ENCODE assay signal across 28 cellular contexts in the genomic region with DNA sequence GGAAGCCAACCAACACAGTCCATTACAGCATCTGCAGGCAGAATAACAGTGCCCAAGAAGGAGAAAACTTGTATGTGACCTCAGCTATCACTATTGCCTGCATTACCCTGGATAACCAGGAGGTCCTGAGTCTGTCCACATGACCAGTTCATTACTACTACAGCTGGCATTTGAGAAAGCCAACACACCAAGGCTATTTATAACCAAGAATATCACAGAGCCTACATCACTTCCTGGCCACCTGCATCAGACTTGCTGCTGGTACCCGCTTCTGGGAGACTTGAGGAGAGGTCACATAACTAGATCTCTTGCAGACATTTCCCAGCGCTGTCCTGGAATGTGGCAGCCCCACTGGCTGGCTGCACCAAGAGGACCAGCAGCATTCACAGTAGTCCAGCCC. TPM values are rescaled to one million over a fixed set of nuclear protein-coding genes. Genes with fewer than 3 reads are reported as not detected.
DNase-seq lines count a peak whose midpoint lies in the region; ATAC-seq, FAIRE-seq and TF ChIP-seq lines count a peak whose summit lies in the region.
"Had no signal": no experiment of that assay in that cellular context is flagged by ENCODE, and none has a peak within 500 bp of the region (broad histone marks: within the 10 kb centered on the region; RNA-seq: fewer than 3 reads in every experiment).

No MANE protein-coding gene starts in this region.

- no peak for FAIRE-seq in urothelium cell line (lab: Jason Lieb, UNC)
- FAIRE-seq: GM12891 had no signal

- no peaks in the 10 kb centered on the region for H3K36me3 ChIP-seq in heart right ventricle
- H3K36me3 ChIP-seq in right atrium auricular region = no peaks in the 10 kb centered on the region
- H3K36me3 ChIP-seq in endodermal cell (ENCODE audit: control insufficient read depth, insufficient read depth, low read length) = no peaks in the 10 kb centered on the region
- H3K36me3 ChIP-seq: breast epithelium, neutrophil had no signal

- intact Hi-C loops in heart right ventricle (cut with DNase I) = no loop called here

- no peak overlapping the region for H3K4me3 ChIP-seq in heart right ventricle
- no peak overlapping the region for H3K4me3 ChIP-seq in right atrium auricular region
- H3K4me3 ChIP-seq in endodermal cell (ENCODE audit: low read length) = no peak overlapping the region
- H3K4me3 ChIP-seq: breast epithelium, coronary artery, PC-9 had no signal

- H3K4me1 Mint-ChIP-seq in endodermal cell = peaks cover 2% of the 10 kb centered on the region

- no peak overlapping the region for H3K27ac ChIP-seq in heart right ventricle
- H3K27ac ChIP-seq in right atrium auricular region = no peak overlapping the region
- H3K27ac ChIP-seq in endodermal cell (ENCODE audit: low read depth, low read length) = no peak overlapping the region
- H3K27ac ChIP-seq: breast epithelium, coronary artery, HL-60, neutrophil, PC-9 had no signal

- peak; percentile 35 to 81 (median 53) for ATAC-seq in heart right ventricle
- ATAC-seq: activated T-cell treated with anti-CD3 and anti-CD28 coated beads, Interleukin-2, amount 50 U/mL, for 4 hours; left colon had no signal

- no peaks in the 10 kb centered on the region for H3K36me3 Mint-ChIP-seq in endodermal cell (ENCODE audit: low read depth)

- no peak overlapping the region for H3K27ac Mint-ChIP-seq in endodermal cell
- H3K27ac Mint-ChIP-seq: activated naive CD4-positive, alpha-beta T cell treated with anti-CD3 and anti-CD28 coated beads for 36 hours; progenitor cell of endocrine pancreas; T-helper 1 cell treated with Interleukin-12 subunit alpha and Interleukin-12 subunit beta and Interleukin-4 antibody, amounts not matched to agents 30 μg/mL and 1 μg/mL, for 36 hours had no signal

- H3K27me3 ChIP-seq in heart right ventricle = no peaks in the 10 kb centered on the region
- no peaks in the 10 kb centered on the region for H3K27me3 ChIP-seq in right atrium auricular region
- H3K27me3 ChIP-seq in endodermal cell (ENCODE audit: control insufficient read depth, insufficient read depth, low read length, poor library complexity, severe bottlenecking) = no peaks in the 10 kb centered on the region
- H3K27me3 ChIP-seq: breast epithelium, neutrophil had no signal

- no peak overlapping the region for H3K9ac ChIP-seq in endodermal cell (ENCODE audit: extremely low read depth, low read length, poor library complexity, severe bottlenecking)

- WGBS in heart right ventricle, 2 donors = 19 to 33% methylated on average over 2 of the region's 2 CpGs
- 98 to 100% methylated on average over 1 to 2 of the region's 2 CpGs for WGBS in endodermal cell (ENCODE audit: insufficient coverage in 1 of 2, insufficient read length in 1 of 2), 2 experiments

- no peaks in the 10 kb centered on the region for H3K9me3 Mint-ChIP-seq in endodermal cell
- H3K9me3 Mint-ChIP-seq: activated naive CD4-positive, alpha-beta T cell treated with anti-CD3 and anti-CD28 coated beads for 36 hours; activated T-cell treated with anti-CD3 and anti-CD28 coated beads, Interleukin-2, amount 50 U/mL, for 4 hours; H9; T-helper 1 cell treated with Interleukin-12 subunit alpha and Interleukin-12 subunit beta and Interleukin-4 antibody, amounts not matched to agents 30 μg/mL and 1 μg/mL, for 36 hours had no signal

- H3K4me1 ChIP-seq in heart right ventricle (peaks cover 0 to 28% (median 9%) of the 10 kb centered on the region in 9 donors), right atrium auricular region (no peaks in the 10 kb centered on the region), endodermal cell (ENCODE audit: control insufficient read depth, insufficient read depth, low read length) (no peaks in the 10 kb centered on the region)
- H3K4me1 ChIP-seq: breast epithelium, Caco-2 had no signal

- TF ChIP-seq CTCF in heart right ventricle (IDR thresholded peaks at IDR 0.05) (no peak), right atrium auricular region (IDR thresholded peaks at IDR 0.05) (no peak), endodermal cell (conservative IDR thresholded peaks at IDR 0.05) (peak; percentile 22), GM13976 (IDR thresholded peaks at IDR 0.05; ENCODE audit: borderline replicate concordance, control extremely low read depth, extremely low read depth, insufficient read depth, missing control alignments) (no peak)

- in situ Hi-C loops in GM13976 (cut with MboI; ENCODE audit: low sequenced_read_pairs, unreplicated experiment) = no loop called here

- peaks cover 0 to 7% (median 0%) of the 10 kb centered on the region in 11 donors for H3K9me3 ChIP-seq in heart right ventricle
- H3K9me3 ChIP-seq in right atrium auricular region = no peaks in the 10 kb centered on the region
- peaks cover 3% of the 10 kb centered on the region for H3K9me3 ChIP-seq in endodermal cell (ENCODE audit: control insufficient read depth, low read length)
- H3K9me3 ChIP-seq: breast epithelium, Caco-2, neutrophil had no signal

- H3K27me3 Mint-ChIP-seq in endodermal cell (ENCODE audit: insufficient read depth) = no peaks in the 10 kb centered on the region
- H3K27me3 Mint-ChIP-seq: progenitor cell of endocrine pancreas had no signal

- H3K4me3 Mint-ChIP-seq in endodermal cell = no peak overlapping the region
- H3K4me3 Mint-ChIP-seq: activated naive CD4-positive, alpha-beta T cell treated with anti-CD3 and anti-CD28 coated beads for 36 hours; activated T-cell treated with anti-CD3 and anti-CD28 coated beads, Interleukin-2, amount 50 U/mL, for 4 hours; H9; T-helper 1 cell treated with Interleukin-12 subunit alpha and Interleukin-12 subunit beta and Interleukin-4 antibody, amounts not matched to agents 30 μg/mL and 1 μg/mL, for 36 hours had no signal

- DNase-seq in heart right ventricle = peak in 1 of 2 donors; percentile 13
- no peak for DNase-seq in right atrium auricular region (ENCODE audit: low spot score)
- DNase-seq in M059J (ENCODE audit: low read depth) = peak; percentile 9
- DNase-seq in endodermal cell = no peak
- DNase-seq in urothelium cell line (ENCODE audit: low spot score) = peak; percentile 33
- DNase-seq in stimulated activated CD4-positive, alpha-beta T cell treated with anti-CD3 and anti-CD28 coated beads, Interleukin-2, amount 100 ng/mL, for 48 hours = no peak
- DNase-seq in GM13976 (ENCODE audit: low spot score) = no peak
- DNase-seq in NCI-H2081 treated with DMSO at 0.1 percent for 48 hours (lab: John Stamatoyannopoulos, UW) = no peak
- DNase-seq: activated naive CD4-positive, alpha-beta T cell treated with anti-CD3 and anti-CD28 coated beads for 36 hours; activated T-cell treated with anti-CD3 and anti-CD28 coated beads, Interleukin-2, amount 50 U/mL, for 4 hours; Caco-2; H9; left colon; mesendoderm; NCI-H1105 treated with DMSO at 0.1 percent for 48 hours; NCI-H2081; PC-9 had no signal

RNA-seq across cellular contexts. Expression of a gene that starts 11.1 kb away (rescaled TPM):
- not detected for total RNA-seq in heart right ventricle
- not detected for polyA plus RNA-seq in heart right ventricle
- not detected for total RNA-seq in right atrium auricular region
- not detected in 2 replicates for total RNA-seq in M059J (2014; rRNA removed; shearing (Covaris generic))
- total RNA-seq in endodermal cell = not detected
- not detected for polyA plus RNA-seq in endodermal cell (2013, experiment 1 of 2)
- not detected for polyA plus RNA-seq in endodermal cell (2013, experiment 2 of 2)
- total RNA-seq: activated CD8-positive, alpha-beta memory T cell treated with anti-CD3 and anti-CD28 coated beads for 36 hours; activated naive CD4-positive, alpha-beta T cell treated with anti-CD3 and anti-CD28 coated beads for 36 hours; activated T-cell treated with anti-CD3 and anti-CD28 coated beads, Interleukin-2, amount 50 U/mL, for 4 hours; breast epithelium; Caco-2; H9; left colon; PC-9; progenitor cell of endocrine pancreas; skeletal muscle tissue; ureter had no signal
- polyA plus RNA-seq: BJ had no signal

Comparison
In these comparisons a context has a peak if more than half of its experiments do, and no peak if none do; other contexts are left out.
1. DNase-seq: peak in M059J (single experiment) and urothelium cell line (single experiment); none in right atrium auricular region (single experiment), endodermal cell (single experiment), stimulated activated CD4-positive, alpha-beta T cell treated with anti-CD3 and anti-CD28 coated beads, Interleukin-2, amount 100 ng/mL, for 48 hours (0 of 2), GM13976 (single experiment) and NCI-H2081 treated with DMSO at 0.1 percent for 48 hours (single experiment).